In the genomic region with DNA sequence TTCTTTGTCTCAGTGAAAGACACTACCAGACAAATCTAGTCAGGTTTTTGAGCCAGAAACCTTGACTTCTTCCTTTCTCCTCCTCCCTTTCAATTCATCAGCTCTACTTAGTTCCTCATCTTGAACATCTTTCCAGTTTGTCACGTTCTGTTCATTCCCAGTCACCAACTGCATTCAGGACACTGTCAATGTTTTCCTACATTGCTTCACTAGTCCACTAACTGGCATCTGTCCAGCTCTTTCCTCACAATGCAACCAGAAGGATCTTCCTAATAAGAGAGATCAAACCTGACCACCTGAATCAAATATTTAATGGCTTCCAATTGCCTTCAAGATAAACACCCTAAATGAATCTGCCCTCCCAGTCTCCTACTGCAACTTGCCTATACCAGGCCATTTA, we compare ENCODE assay signal across 16 cellular contexts. TPM values are rescaled to one million over a fixed set of nuclear protein-coding genes. Genes with fewer than 3 reads are reported as not detected.
DNase-seq lines count a peak whose midpoint lies in the region; ATAC-seq and TF ChIP-seq lines count a peak whose summit lies in the region.
"Had no signal": no experiment of that assay in that cellular context is flagged by ENCODE, and none has a peak within 500 bp of the region (broad histone marks: within the 10 kb centered on the region; RNA-seq: fewer than 3 reads in every experiment).

No MANE protein-coding gene starts in this region.

- H3K36me3 ChIP-seq in uterus = no peaks in the 10 kb centered on the region
- no peaks in the 10 kb centered on the region for H3K36me3 ChIP-seq in vagina

- H3K27ac ChIP-seq in uterus (peak overlapping the region; percentile 65 to 75), vagina (no peak overlapping the region)
- H3K27ac ChIP-seq: A549 had no signal

- no peak for TF ChIP-seq CTCF in cardiac fibroblast (IDR thresholded peaks at IDR 0.05; ENCODE audit: low read depth, low read length)
- no peak for TF ChIP-seq CTCF in uterus (IDR thresholded peaks at IDR 0.05)
- TF ChIP-seq CTCF in vagina (IDR thresholded peaks at IDR 0.05) = no peak

- intact Hi-C loops in uterus (cut with DNase I; ENCODE audit: low total_unique reads) = no loop called here
- intact Hi-C loops in vagina (cut with DNase I) = no loop called here

- H3K4me1 ChIP-seq in uterus (peaks cover 5 to 13% of the 10 kb centered on the region in 2 donors), vagina (peaks cover 22% of the 10 kb centered on the region)

- ATAC-seq in left lobe of liver = peak; percentile 84
- ATAC-seq in GM19035 (IDR thresholded peaks at IDR 0.05; ENCODE audit: unreplicated experiment) = no peak
- ATAC-seq: A549; activated CD8-positive, alpha-beta T cell treated with anti-CD3 and anti-CD28 coated beads, Interleukin-2, amount 10 ng/mL, durations not matched to agents 7 days and 5 days; GM23338 had no signal

- no peak for TF ChIP-seq POLR2A in uterus (IDR thresholded peaks at IDR 0.05)
- TF ChIP-seq POLR2A in vagina (IDR thresholded peaks at IDR 0.05) = no peak

- no peaks in the 10 kb centered on the region for H3K27me3 ChIP-seq in uterus
- no peaks in the 10 kb centered on the region for H3K27me3 ChIP-seq in vagina

- H3K9me3 ChIP-seq in uterus = no peaks in the 10 kb centered on the region
- no peaks in the 10 kb centered on the region for H3K9me3 ChIP-seq in vagina
- H3K9me3 ChIP-seq: A549 had no signal

- no peak overlapping the region for H3K4me3 ChIP-seq in cardiac fibroblast (replicated peaks in 1 of 2; ENCODE audit: low read depth in 2 of 2, low read length in 2 of 2)
- H3K4me3 ChIP-seq in uterus = no peak overlapping the region
- H3K4me3 ChIP-seq in vagina = no peak overlapping the region
- H3K4me3 ChIP-seq: A549, GM23338 had no signal

- DNase-seq in NCI-H345 (lab: John Stamatoyannopoulos, UW) (peak; percentile 1), NCI-H345 treated with DMSO at 0.1 percent for 48 hours (lab: John Stamatoyannopoulos, UW; ENCODE audit: unreplicated experiment) (no peak), cardiac fibroblast (ENCODE audit: low read depth in 2 of 2) (peak; percentile 59 to 60), left lobe of liver (ENCODE audit: low spot score) (peak; percentile 68), uterus (peak; percentile 43 to 82), NCI-H446 treated with DMSO at 0.1 percent for 48 hours (lab: John Stamatoyannopoulos, UW) (no peak), vagina (ENCODE audit: extremely low spot score in 2 of 2) (no peak)
- DNase-seq: activated CD8-positive, alpha-beta T cell treated with anti-CD3 and anti-CD28 coated beads, Interleukin-2, amount 10 ng/mL, durations not matched to agents 7 days and 5 days; activated naive CD8-positive, alpha-beta T cell treated with anti-CD3 and anti-CD28 coated beads for 36 hours; GDM1; KG1; NCI-H2227 treated with DMSO at 0.1 percent for 48 hours; small intestine had no signal

RNA-seq across cellular contexts. Expression of a gene that starts 52.5 kb away (rescaled TPM):
- total RNA-seq in left lobe of liver (3.6 TPM), uterus (100 to 1,000 TPM; 144 to 400 (median 228) TPM), vagina (109 TPM)

Comparison
In these comparisons a context has a peak if more than half of its experiments do, and no peak if none do; other contexts are left out.
1. DNase-seq: peak in NCI-H345 (single experiment), cardiac fibroblast (2 of 2), left lobe of liver (single experiment) and uterus (2 of 2); none in NCI-H345 treated with DMSO at 0.1 percent for 48 hours (single experiment), NCI-H446 treated with DMSO at 0.1 percent for 48 hours (single experiment) and vagina (0 of 2).
2. RNA of a gene that starts 52.5 kb away (total RNA-seq): 144 to 400 TPM in uterus and 109 TPM in vagina (single experiment); 3.6 TPM in left lobe of liver (single experiment); every median in the first group is over 10 times any median in the second.